ENCODE assay signal across 1 cellular context in the genomic region with DNA sequence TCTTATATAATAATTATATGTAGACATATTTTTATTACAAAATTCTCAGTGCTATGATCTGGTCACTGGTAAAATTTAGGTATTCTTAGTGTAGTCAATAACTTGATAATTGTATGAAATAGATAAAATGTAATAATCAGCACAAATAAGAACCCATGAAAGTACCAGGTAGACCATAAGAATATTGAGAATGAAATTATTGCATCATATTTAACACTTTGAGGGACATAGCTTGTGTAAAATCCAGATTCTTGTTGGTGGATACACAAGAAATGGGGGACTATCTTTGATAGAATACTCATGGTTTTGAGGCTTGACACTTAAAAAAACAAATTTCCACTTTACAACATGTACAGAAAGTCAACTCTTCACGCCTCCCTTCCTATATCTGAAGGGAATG.
A peak's percentile ranks its signal among the peaks of the same experiment; 100 is the strongest.
TF ChIP-seq lines count a peak whose summit lies in the region.

No MANE protein-coding gene starts in this region.

TF ChIP-seq in HepG2, 621 proteins besides CTCF, POLR2A, EP300 and RAD21 (continued from another document):
- TF ChIP-seq, protein P1, sequence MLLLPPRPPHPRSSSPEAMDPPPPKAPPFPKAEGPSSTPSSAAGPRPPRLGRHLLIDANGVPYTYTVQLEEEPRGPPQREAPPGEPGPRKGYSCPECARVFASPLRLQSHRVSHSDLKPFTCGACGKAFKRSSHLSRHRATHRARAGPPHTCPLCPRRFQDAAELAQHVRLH (CRISPR knock-in tag; IDR thresholded peaks at IDR 0.05; ENCODE audit: borderline replicate concordance, low read depth) = no peak
- peak; percentile 52; the same call in 1 of the 2 replicates for TF ChIP-seq CEBPB (IDR thresholded peaks at IDR 0.05; ENCODE audit: borderline replicate concordance, low read depth, low read length)
- TF ChIP-seq ZNF605 (CRISPR knock-in tag; IDR thresholded peaks at IDR 0.05) = no peak
- TF ChIP-seq ATF7 (IDR thresholded peaks at IDR 0.05) = peak; percentile 70
- no peak for TF ChIP-seq ATF7 (CRISPR knock-in tag; IDR thresholded peaks at IDR 0.05)
- TF ChIP-seq AGO1 (IDR thresholded peaks at IDR 0.05; ENCODE audit: low read depth, low read length, poor library complexity, severe bottlenecking) = no peak
- no peak for TF ChIP-seq ZNF614 (CRISPR knock-in tag; IDR thresholded peaks at IDR 0.05; ENCODE audit: borderline replicate concordance)
